In genomic region chr1:19505694-19506457, GRCh38 we compare ENCODE assay signal across 10 cellular contexts. TPM values are rescaled to one million over a fixed set of nuclear protein-coding genes. Genes with fewer than 3 reads are reported as not detected.
DNase-seq lines count a peak whose midpoint lies in the region; ATAC-seq and TF ChIP-seq lines count a peak whose summit lies in the region.
"Had no signal": no experiment of that assay in that cellular context is flagged by ENCODE, and none has a peak within 500 bp of the region (broad histone marks: within the 10 kb centered on the region; RNA-seq: fewer than 3 reads in every experiment).

No MANE protein-coding gene starts in this region.

- H3K9ac ChIP-seq in skeletal muscle satellite cell (ENCODE audit: low read depth, low read length) = peak overlapping the region; percentile 6

- H3K4me2 ChIP-seq in skeletal muscle satellite cell (ENCODE audit: low read length) = peak overlapping the region; percentile 47

- H3K4me3 ChIP-seq in heart left ventricle (peak overlapping the region in 4 of 12 donors; percentile 5 to 24 (median 18)), skeletal muscle satellite cell (ENCODE audit: low read length) (no peak overlapping the region)

- POLR2A ChIA-PET in GM10248 (lab: Yijun Ruan, JAX) = no interaction called here

- ATAC-seq in heart left ventricle (peak; percentile 18 to 57 (median 32)), HG03378 (IDR thresholded peaks at IDR 0.05; ENCODE audit: unreplicated experiment) (no peak)

- H3K27me3 ChIP-seq in heart left ventricle (no peaks in the 10 kb centered on the region), skeletal muscle satellite cell (ENCODE audit: control insufficient read depth, insufficient read depth, low read length) (no peaks in the 10 kb centered on the region)

- peak overlapping the region; percentile 68 to 89 (median 81) for H3K27ac ChIP-seq in heart left ventricle

- WGBS in heart left ventricle, 4 donors = 50 to 67% (median 57%) methylated on average over 10 to 11 of the region's 11 CpGs

- peaks cover 14 to 76% (median 37%) of the 10 kb centered on the region in 12 donors for H3K4me1 ChIP-seq in heart left ventricle
- H3K4me1 ChIP-seq in skeletal muscle satellite cell (ENCODE audit: control insufficient read depth, insufficient read depth, low read length) = peaks cover 9% of the 10 kb centered on the region

- DNase-seq in GM10248 (ENCODE audit: extremely low spot score) (peak; percentile 52), SIG-M5 treated with dmso at 0.1 percent for 504 hours (lab: John Stamatoyannopoulos, UW; ENCODE audit: unreplicated experiment) (peak; percentile 98), heart left ventricle (peak; percentile 26 to 65 (median 56)), LoVo (ENCODE audit: low spot score) (no peak), EL (no peak)
- DNase-seq in activated naive CD4-positive, alpha-beta T cell treated with anti-CD3 and anti-CD28 coated beads, Interleukin-2, amount 50 U/mL, for 16 hours = no peak
- DNase-seq: activated CD4-positive, alpha-beta T cell treated with anti-CD3 and anti-CD28 coated beads for 1 hour; NCI-H510A treated with DMSO at 0.1 percent for 48 hours had no signal

- TF ChIP-seq CTCF in GM10248 (IDR thresholded peaks at IDR 0.05; ENCODE audit: control extremely low read depth, extremely low read depth, low read depth, missing control alignments) (no peak), heart left ventricle (IDR thresholded peaks at IDR 0.05) (no peak)

- H3K36me3 ChIP-seq in heart left ventricle (no peaks in the 10 kb centered on the region), skeletal muscle satellite cell (ENCODE audit: insufficient read depth, low read length) (no peaks in the 10 kb centered on the region)

- H3K9me3 ChIP-seq in heart left ventricle = no peaks in the 10 kb centered on the region
- H3K9me3 ChIP-seq in skeletal muscle satellite cell (replicated peaks; ENCODE audit: low read length) = no peaks in the 10 kb centered on the region

- CTCF ChIA-PET in GM10248 (lab: Yijun Ruan, JAX) = interaction anchor here (0.7 to 1.4 kb wide), 5 partner anchors 9 to 76 kb away, joined by 3 to 5 read pairs (median 3); no protein-coding TSS in a partner anchor

- TF ChIP-seq POLR2A in heart left ventricle (IDR thresholded peaks at IDR 0.05) = no peak

- intact Hi-C loops in heart left ventricle (cut with DNase I) = loop anchor here in 1 of 10 donors (5.0 kb wide), 1 partner anchor 56 kb away; no protein-coding TSS in a partner anchor

RNA-seq across cellular contexts. Expression of gene CAPZB, which starts 20.5 kb away (rescaled TPM):
- 100 to 1,000 TPM in 8 of 9 donors, 10 to 100 TPM in 1; 77.8 to 348 (median 237) TPM for total RNA-seq in heart left ventricle
- polyA plus RNA-seq in heart left ventricle = 100 to 1,000 TPM; 228 to 255 TPM
- 166 and 196 TPM in 2 replicates for total RNA-seq in skeletal muscle satellite cell (2012; rRNA removed)

Comparison
In these comparisons a context has a peak if more than half of its experiments do, and no peak if none do; other contexts are left out.
1. DNase-seq: peak in GM10248 (single experiment), SIG-M5 treated with dmso at 0.1 percent for 504 hours (single experiment) and heart left ventricle (5 of 5); none in activated naive CD4-positive, alpha-beta T cell treated with anti-CD3 and anti-CD28 coated beads, Interleukin-2, amount 50 U/mL, for 16 hours (single experiment), LoVo (single experiment) and EL (single experiment).